Comparison of ENCODE assay signal across 10 cellular contexts in genomic region chr14:22510527-22511110, GRCh38.
DNase-seq lines count a peak whose midpoint lies in the region; ATAC-seq lines count a peak whose summit lies in the region.
"Had no signal": no experiment of that assay in that cellular context is flagged by ENCODE, and none has a peak within 500 bp of the region (broad histone marks: within the 10 kb centered on the region; RNA-seq: fewer than 3 reads in every experiment).

No MANE protein-coding gene starts in this region.

- CTCF ChIA-PET in activated CD8-positive, alpha-beta memory T cell treated with anti-CD3 and anti-CD28 coated beads, Interleukin-2, amount 10 ng/mL, durations not matched to agents 7 days and 5 days (lab: Charles Lee): interaction anchor here (0.7 to 1.6 kb wide), 9 partner anchors 9 to 756 kb away, joined by 3 to 4 read pairs (median 3); no protein-coding TSS in a partner anchor
- CTCF ChIA-PET in T-cell (lab: Charles Lee): interaction anchor here (0.7 to 2.4 kb wide), 21 partner anchors 9 to 661 kb away, joined by 3 to 12 read pairs (median 4); no protein-coding TSS in a partner anchor

- H3K4me1 ChIP-seq in thymus (ENCODE audit: control insufficient read depth, insufficient read depth, low read length) (peaks cover 61% of the 10 kb centered on the region), SJCRH30 (peaks cover 61% of the 10 kb centered on the region)
- H3K4me1 ChIP-seq: upper lobe of left lung had no signal

- peaks cover 85% of the 10 kb centered on the region for H3K4me1 Mint-ChIP-seq in activated CD8-positive, alpha-beta memory T cell treated with anti-CD3 and anti-CD28 coated beads, Interleukin-2, amount 10 ng/mL, durations not matched to agents 7 days and 5 days
- H3K4me1 Mint-ChIP-seq in T-cell: peaks cover 83 to 94% (median 91%) of the 10 kb centered on the region in 3 donors

- ATAC-seq in activated CD8-positive, alpha-beta memory T cell treated with anti-CD3 and anti-CD28 coated beads, Interleukin-2, amount 10 ng/mL, durations not matched to agents 7 days and 5 days: no peak
- ATAC-seq in T-cell (replicated peaks in 1 of 4): no peak

- H3K27me3 Mint-ChIP-seq in activated CD8-positive, alpha-beta memory T cell treated with anti-CD3 and anti-CD28 coated beads, Interleukin-2, amount 10 ng/mL, durations not matched to agents 7 days and 5 days: no peaks in the 10 kb centered on the region
- H3K27me3 Mint-ChIP-seq in T-cell: no peaks in the 10 kb centered on the region

- H3K4me3 ChIP-seq in thymus (ENCODE audit: low read length) (peak overlapping the region; percentile 44), SJCRH30 (no peak overlapping the region)
- H3K4me3 ChIP-seq: upper lobe of left lung had no signal

- WGBS in thymus: 89% methylated on average over 3 of the region's 3 CpGs

- POLR2A ChIA-PET in T-cell (lab: Charles Lee): interaction anchor here (0.5 to 4.7 kb wide), 17 partner anchors 10 to 1253 kb away, joined by 3 to 45 read pairs (median 6); no protein-coding TSS in a partner anchor

- peaks cover 94% of the 10 kb centered on the region for H3K36me3 Mint-ChIP-seq in activated CD8-positive, alpha-beta memory T cell treated with anti-CD3 and anti-CD28 coated beads, Interleukin-2, amount 10 ng/mL, durations not matched to agents 7 days and 5 days
- peaks cover 75% of the 10 kb centered on the region for H3K36me3 Mint-ChIP-seq in T-cell

- H3K27me3 ChIP-seq in thymus (ENCODE audit: control insufficient read depth, insufficient read depth) (no peaks in the 10 kb centered on the region), SJCRH30 (no peaks in the 10 kb centered on the region)
- H3K27me3 ChIP-seq: upper lobe of left lung had no signal

- peak overlapping the region; percentile 96 for H3K27ac Mint-ChIP-seq in activated CD8-positive, alpha-beta memory T cell treated with anti-CD3 and anti-CD28 coated beads, Interleukin-2, amount 10 ng/mL, durations not matched to agents 7 days and 5 days
- H3K27ac Mint-ChIP-seq in T-cell: peak overlapping the region; percentile 95 to 96

- H3K27ac ChIP-seq in thymus (ENCODE audit: low read depth): peak overlapping the region; percentile 78
- H3K27ac ChIP-seq in SJCRH30: no peak overlapping the region; the same call in 1 of the 2 replicates
- H3K27ac ChIP-seq: upper lobe of left lung had no signal

- H3K9me3 ChIP-seq in thymus (ENCODE audit: control insufficient read depth): no peaks in the 10 kb centered on the region
- no peaks in the 10 kb centered on the region for H3K9me3 ChIP-seq in SJCRH30 (replicated peaks)
- H3K9me3 ChIP-seq: SK-N-SH, upper lobe of left lung had no signal

- no peaks in the 10 kb centered on the region for H3K9me3 Mint-ChIP-seq in activated CD8-positive, alpha-beta memory T cell treated with anti-CD3 and anti-CD28 coated beads, Interleukin-2, amount 10 ng/mL, durations not matched to agents 7 days and 5 days (ENCODE audit: low read depth)
- no peaks in the 10 kb centered on the region for H3K9me3 Mint-ChIP-seq in T-cell

- H3K36me3 ChIP-seq in thymus (ENCODE audit: control insufficient read depth, insufficient read depth) (peaks cover 42% of the 10 kb centered on the region), SJCRH30 (peaks cover 4% of the 10 kb centered on the region; the same call in 1 of the 2 replicates)
- H3K36me3 ChIP-seq: upper lobe of left lung had no signal

- H3K4me3 Mint-ChIP-seq in activated CD8-positive, alpha-beta memory T cell treated with anti-CD3 and anti-CD28 coated beads, Interleukin-2, amount 10 ng/mL, durations not matched to agents 7 days and 5 days: peak overlapping the region; percentile 80
- peak overlapping the region; percentile 82 to 86 (median 83) for H3K4me3 Mint-ChIP-seq in T-cell

- no peak for DNase-seq in activated CD8-positive, alpha-beta memory T cell treated with anti-CD3 and anti-CD28 coated beads, Interleukin-2, amount 10 ng/mL, durations not matched to agents 7 days and 5 days
- DNase-seq in activated CD8-positive, alpha-beta memory T cell treated with anti-CD3 and anti-CD28 coated beads, Interleukin-2, amount 50 U/mL, for 4 hours: no peak
- DNase-seq in T-cell (no peak), fibroblast of peridontal ligament (ENCODE audit: extremely low read depth) (peak; percentile 12), SJCRH30 (no peak), NCI-H2227 treated with DMSO at 0.1 percent for 48 hours (lab: John Stamatoyannopoulos, UW) (no peak)
- no peak for DNase-seq in stimulated activated CD4-positive, alpha-beta T cell treated with anti-CD3 and anti-CD28 coated beads, Interleukin-1b, Interleukin-23, amount 100 ng/mL, for 48 hours
- DNase-seq: SK-N-SH, upper lobe of left lung had no signal
